ENCODE assay signal across 8 cellular contexts in the genomic region with DNA sequence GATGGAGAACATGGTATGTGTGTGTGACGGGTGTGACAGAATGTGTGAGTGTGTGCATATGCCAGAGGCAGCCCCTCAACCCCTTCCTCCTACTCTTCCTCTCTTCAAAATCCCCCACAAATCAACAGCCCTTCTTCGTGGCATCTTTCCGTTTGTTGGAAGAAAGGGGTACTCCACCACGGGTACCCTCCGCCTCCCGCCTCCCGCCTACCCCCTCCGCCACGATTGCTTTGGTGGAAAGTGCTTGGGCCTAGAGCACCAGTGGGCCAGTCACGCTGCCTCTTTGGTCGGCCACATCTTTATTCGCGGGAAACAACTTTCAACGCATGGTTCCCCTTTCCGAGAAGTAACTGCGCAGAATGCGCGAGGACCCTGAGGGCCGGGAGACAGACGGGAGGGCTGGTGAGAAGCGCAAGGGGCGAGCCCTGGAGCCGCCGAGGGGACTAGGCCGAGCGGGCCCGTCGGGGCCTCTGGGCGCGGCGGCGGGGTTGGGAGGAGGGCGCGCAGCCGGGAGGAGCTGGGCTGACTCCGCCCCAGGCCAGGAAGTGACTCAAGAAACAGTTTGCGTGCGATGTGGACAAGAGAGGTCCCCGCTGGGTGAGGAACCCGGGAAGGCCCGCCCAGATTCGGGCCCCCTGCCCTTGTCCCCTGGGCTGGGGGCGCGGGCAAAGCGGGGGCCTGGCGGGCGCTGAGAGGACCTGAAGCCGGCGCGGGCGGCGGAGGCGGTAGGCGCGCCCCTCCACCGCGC. TPM values are rescaled to one million over a fixed set of nuclear protein-coding genes. Genes with fewer than 3 reads are reported as not detected.
DNase-seq lines count a peak whose midpoint lies in the region; ATAC-seq and TF ChIP-seq lines count a peak whose summit lies in the region.

Gene CBLN3, minus strand, starts transcription at position 274 of the 748 bp plus-strand sequence. CDS start 614 bp downstream, outside the sequence.
Gene KHNYN, plus strand, starts transcription at position 560 of the 748 bp plus-strand sequence. CDS start 777 bp downstream, outside the sequence.

- no peak for TF ChIP-seq CTCF in endothelial cell (IDR thresholded peaks at IDR 0.05; ENCODE audit: unreplicated experiment)

- DNase-seq in CMK (ENCODE audit: low read depth): peak; percentile 71
- DNase-seq in NOMO-1 treated with dmso at 0.1 percent for 144 hours (lab: John Stamatoyannopoulos, UW; ENCODE audit: unreplicated experiment): peak; percentile 83
- DNase-seq in activated CD8-positive, alpha-beta memory T cell treated with anti-CD3 and anti-CD28 coated beads, Interleukin-2, amount 50 U/mL, for 1 hour (ENCODE audit: extremely low read depth): peak; percentile 68
- peak; percentile 75 for DNase-seq in endothelial cell (ENCODE audit: low spot score)
- peak; percentile 62 for DNase-seq in middle frontal gyrus (ENCODE audit: extremely low spot score, low spot score)
- peak; percentile 82 for DNase-seq in stimulated activated CD8-positive, alpha-beta memory T cell treated with anti-CD3 and anti-CD28 coated beads, Interleukin-15, amount 100 ng/mL, for 48 hours (ENCODE audit: low read depth in 2 of 2)

- peak within 1 kb of the TSS; percentile 91 for H3K4me3 Mint-ChIP-seq in endothelial cell (ENCODE audit: unreplicated experiment)

- H3K27me3 Mint-ChIP-seq in endothelial cell (ENCODE audit: unreplicated experiment): peaks cover 14% of the 10 kb centered on the region

- ATAC-seq in GM19438 (IDR thresholded peaks at IDR 0.05; ENCODE audit: low read depth, unreplicated experiment) (peak; percentile 81), HG03565 (IDR thresholded peaks at IDR 0.05; ENCODE audit: unreplicated experiment) (peak; percentile 79)

- H3K9me3 Mint-ChIP-seq in endothelial cell (ENCODE audit: unreplicated experiment): no peaks in the 10 kb centered on the region

- peak within 1 kb of the TSS; percentile 81 for H3K27ac Mint-ChIP-seq in endothelial cell (ENCODE audit: unreplicated experiment)

- H3K36me3 Mint-ChIP-seq in endothelial cell (ENCODE audit: low read depth, unreplicated experiment): peaks cover 15% of the 10 kb centered on the region

- H3K4me1 Mint-ChIP-seq in endothelial cell (ENCODE audit: unreplicated experiment): peaks cover 19% of the 10 kb centered on the region

RNA-seq across cellular contexts. Expression of gene CBLN3, which starts in this region (rescaled TPM):
- 1.5 TPM for total RNA-seq in endothelial cell (ENCODE audit: unreplicated experiment)

RNA-seq across cellular contexts. Expression of gene KHNYN, which starts in this region (rescaled TPM):
- total RNA-seq in endothelial cell (ENCODE audit: unreplicated experiment): 43.8 TPM

Comparison
In these comparisons a context has a peak if more than half of its experiments do, and no peak if none do; other contexts are left out.
1. Peak in every context shown above with its lines: DNase-seq and ATAC-seq.